Comparison of ENCODE assay signal across 18 cellular contexts in the genomic region with DNA sequence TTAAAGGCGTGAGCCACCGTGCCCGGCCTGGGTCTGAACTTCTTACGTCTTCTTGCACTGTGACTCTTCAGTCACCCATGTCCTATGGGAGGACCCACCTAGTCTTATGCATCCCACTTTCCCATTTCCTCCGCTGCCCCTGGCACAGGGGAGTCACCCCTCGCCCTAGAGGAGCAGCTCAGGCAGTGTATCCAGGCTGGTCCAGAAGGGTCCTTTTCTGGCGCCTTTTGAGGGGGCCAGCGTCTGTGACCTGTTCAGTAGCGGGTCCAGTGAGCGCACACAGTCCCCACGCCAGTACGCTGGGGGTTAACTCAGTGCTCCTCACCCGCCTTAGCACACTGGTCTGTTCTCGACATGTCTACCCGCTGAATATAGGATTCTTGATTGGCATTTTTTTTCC. TPM values are rescaled to one million over a fixed set of nuclear protein-coding genes. Genes with fewer than 3 reads are reported as not detected.
A peak's percentile ranks its signal among the peaks of the same experiment; 100 is the strongest.
DNase-seq lines count a peak whose midpoint lies in the region; ATAC-seq and TF ChIP-seq lines count a peak whose summit lies in the region.
"Had no signal": no experiment of that assay in that cellular context is flagged by ENCODE, and none has a peak within 500 bp of the region (broad histone marks: within the 10 kb centered on the region; RNA-seq: fewer than 3 reads in every experiment).

No MANE protein-coding gene starts in this region.

- H3K9me3 ChIP-seq in Caco-2: no peaks in the 10 kb centered on the region
- H3K9me3 ChIP-seq: A549, BLaER1 had no signal

- peaks cover 5% of the 10 kb centered on the region for H3K36me3 Mint-ChIP-seq in activated CD4-positive, alpha-beta memory T cell treated with anti-CD3 and anti-CD28 coated beads, Interleukin-2, amount 10 ng/mL, durations not matched to agents 7 days and 5 days (ENCODE audit: low read depth)
- H3K36me3 Mint-ChIP-seq in activated CD4-positive, alpha-beta memory T cell treated with anti-CD3 and anti-CD28 coated beads for 36 hours: no peaks in the 10 kb centered on the region
- peaks cover 13% of the 10 kb centered on the region for H3K36me3 Mint-ChIP-seq in Caco-2 (ENCODE audit: insufficient read depth, unreplicated experiment)
- no peaks in the 10 kb centered on the region for H3K36me3 Mint-ChIP-seq in activated naive CD8-positive, alpha-beta T cell treated with anti-CD3 and anti-CD28 coated beads, Interleukin-2, amount 50 U/mL, for 24 hours (ENCODE audit: low read depth)
- no peaks in the 10 kb centered on the region for H3K36me3 Mint-ChIP-seq in natural killer cell treated with Interleukin-12 subunit alpha and Interleukin-12 subunit beta and Interleukin-15 and Interleukin-18, amount 100 ng/mL, for 72 hours

- H3K9me3 Mint-ChIP-seq in activated CD4-positive, alpha-beta memory T cell treated with anti-CD3 and anti-CD28 coated beads, Interleukin-2, amount 10 ng/mL, durations not matched to agents 7 days and 5 days: no peaks in the 10 kb centered on the region
- no peaks in the 10 kb centered on the region for H3K9me3 Mint-ChIP-seq in activated CD4-positive, alpha-beta memory T cell treated with anti-CD3 and anti-CD28 coated beads for 36 hours
- no peaks in the 10 kb centered on the region for H3K9me3 Mint-ChIP-seq in Caco-2 (ENCODE audit: unreplicated experiment)
- no peaks in the 10 kb centered on the region for H3K9me3 Mint-ChIP-seq in activated naive CD8-positive, alpha-beta T cell treated with anti-CD3 and anti-CD28 coated beads, Interleukin-2, amount 50 U/mL, for 24 hours
- H3K9me3 Mint-ChIP-seq in natural killer cell treated with Interleukin-12 subunit alpha and Interleukin-12 subunit beta and Interleukin-15 and Interleukin-18, amount 100 ng/mL, for 72 hours: no peaks in the 10 kb centered on the region

- no peaks in the 10 kb centered on the region for H3K36me3 ChIP-seq in Caco-2 (ENCODE audit: control insufficient read depth, insufficient read depth, low read length)
- H3K36me3 ChIP-seq: BLaER1 had no signal

- H3K27me3 ChIP-seq in Caco-2 (replicated peaks; ENCODE audit: control insufficient read depth, insufficient read depth, low read length) (no peaks in the 10 kb centered on the region), foreskin keratinocyte (no peaks in the 10 kb centered on the region)
- H3K27me3 ChIP-seq: BLaER1 had no signal

- BruUV-seq in Caco-2 (replicated peaks; lab: Mats Ljungman, UMichigan): no TSS peak

- POLR2A ChIA-PET in activated CD4-positive, alpha-beta memory T cell treated with anti-CD3 and anti-CD28 coated beads, Interleukin-2, amount 10 ng/mL, durations not matched to agents 7 days and 5 days (lab: Charles Lee): no interaction called here
- POLR2A ChIA-PET in activated CD4-positive, alpha-beta memory T cell treated with anti-CD3 and anti-CD28 coated beads for 36 hours (lab: Charles Lee): no interaction called here
- POLR2A ChIA-PET in Caco-2 (lab: Charles Lee): no interaction called here

- no peak for ATAC-seq in activated naive CD8-positive, alpha-beta T cell treated with anti-CD3 and anti-CD28 coated beads, Interleukin-2, amount 50 U/mL, for 24 hours
- ATAC-seq in natural killer cell treated with Interleukin-12 subunit alpha and Interleukin-12 subunit beta and Interleukin-15 and Interleukin-18, amount 100 ng/mL, for 72 hours: no peak
- ATAC-seq in GM19351 (IDR thresholded peaks at IDR 0.05; ENCODE audit: unreplicated experiment): no peak
- no peak for ATAC-seq in foreskin keratinocyte
- ATAC-seq: A549, sciatic nerve had no signal

- H3K27ac Mint-ChIP-seq in activated CD4-positive, alpha-beta memory T cell treated with anti-CD3 and anti-CD28 coated beads, Interleukin-2, amount 10 ng/mL, durations not matched to agents 7 days and 5 days: no peak overlapping the region
- no peak overlapping the region for H3K27ac Mint-ChIP-seq in activated CD4-positive, alpha-beta memory T cell treated with anti-CD3 and anti-CD28 coated beads for 36 hours
- H3K27ac Mint-ChIP-seq in Caco-2 (ENCODE audit: unreplicated experiment): no peak overlapping the region
- H3K27ac Mint-ChIP-seq in activated naive CD8-positive, alpha-beta T cell treated with anti-CD3 and anti-CD28 coated beads, Interleukin-2, amount 50 U/mL, for 24 hours: no peak overlapping the region
- peak overlapping the region in 1 of 2 donors; percentile 1 for H3K27ac Mint-ChIP-seq in natural killer cell treated with Interleukin-12 subunit alpha and Interleukin-12 subunit beta and Interleukin-15 and Interleukin-18, amount 100 ng/mL, for 72 hours

- H3K27me3 Mint-ChIP-seq in activated CD4-positive, alpha-beta memory T cell treated with anti-CD3 and anti-CD28 coated beads, Interleukin-2, amount 10 ng/mL, durations not matched to agents 7 days and 5 days: no peaks in the 10 kb centered on the region
- no peaks in the 10 kb centered on the region for H3K27me3 Mint-ChIP-seq in activated CD4-positive, alpha-beta memory T cell treated with anti-CD3 and anti-CD28 coated beads for 36 hours
- no peaks in the 10 kb centered on the region for H3K27me3 Mint-ChIP-seq in Caco-2 (ENCODE audit: insufficient read depth, unreplicated experiment)
- H3K27me3 Mint-ChIP-seq in activated naive CD8-positive, alpha-beta T cell treated with anti-CD3 and anti-CD28 coated beads, Interleukin-2, amount 50 U/mL, for 24 hours: no peaks in the 10 kb centered on the region
- H3K27me3 Mint-ChIP-seq in natural killer cell treated with Interleukin-12 subunit alpha and Interleukin-12 subunit beta and Interleukin-15 and Interleukin-18, amount 100 ng/mL, for 72 hours: peaks cover 0 to 2% of the 10 kb centered on the region in 2 donors

- TF ChIP-seq CTCF in Caco-2 (IDR thresholded peaks at IDR 0.05; ENCODE audit: insufficient read depth in 1 of 2, low read depth in 1 of 2, low read length in 1 of 2, severe bottlenecking in 1 of 2, unreplicated experiment in 1 of 2): no peak
- TF ChIP-seq CTCF in foreskin keratinocyte (conservative IDR thresholded peaks at IDR 0.05): no peak
- no peak for TF ChIP-seq CTCF in foreskin fibroblast (IDR thresholded peaks at IDR 0.05; ENCODE audit: low read depth, low read length)

- no peak overlapping the region for H3K4me3 ChIP-seq in Caco-2 (ENCODE audit: low read depth, low read length)
- no peak overlapping the region for H3K4me3 ChIP-seq in foreskin fibroblast (ENCODE audit: low read depth in 1 of 2, low read length in 2 of 2)
- H3K4me3 ChIP-seq: A549, BLaER1 had no signal

- peaks cover 7% of the 10 kb centered on the region for H3K4me1 ChIP-seq in Caco-2
- H3K4me1 ChIP-seq in foreskin keratinocyte: peaks cover 3% of the 10 kb centered on the region

- no peak overlapping the region for H3K27ac ChIP-seq in foreskin keratinocyte
- H3K27ac ChIP-seq: A549, BLaER1 had no signal

- CTCF ChIA-PET in activated CD4-positive, alpha-beta memory T cell treated with anti-CD3 and anti-CD28 coated beads, Interleukin-2, amount 10 ng/mL, durations not matched to agents 7 days and 5 days (lab: Charles Lee): no interaction called here
- CTCF ChIA-PET in activated CD4-positive, alpha-beta memory T cell treated with anti-CD3 and anti-CD28 coated beads for 36 hours (lab: Charles Lee): no interaction called here
- CTCF ChIA-PET in Caco-2 (lab: Charles Lee): no interaction called here

- DNase-seq in activated CD4-positive, alpha-beta memory T cell treated with anti-CD3 and anti-CD28 coated beads, Interleukin-2, amount 10 ng/mL, durations not matched to agents 7 days and 5 days: no peak
- no peak for DNase-seq in activated CD4-positive, alpha-beta memory T cell treated with anti-CD3 and anti-CD28 coated beads for 36 hours
- DNase-seq in Caco-2 (no peak), foreskin keratinocyte (no peak), foreskin fibroblast (no peak)
- no peak for DNase-seq in activated naive CD8-positive, alpha-beta T cell treated with anti-CD3 and anti-CD28 coated beads, Interleukin-2, amount 50 U/mL, for 24 hours
- no peak for DNase-seq in natural killer cell treated with Interleukin-12 subunit alpha and Interleukin-12 subunit beta and Interleukin-15 and Interleukin-18, amount 100 ng/mL, for 72 hours (ENCODE audit: low spot score)
- DNase-seq: activated CD4-positive, alpha-beta T cell treated with anti-CD3 and anti-CD28 coated beads for 4 hours; anterior cingulate cortex; central memory CD4-positive, alpha-beta T cell; foreskin melanocyte; hypothalamus; KBM-7; NCI-H1694 had no signal

- H3K4me1 Mint-ChIP-seq in activated CD4-positive, alpha-beta memory T cell treated with anti-CD3 and anti-CD28 coated beads, Interleukin-2, amount 10 ng/mL, durations not matched to agents 7 days and 5 days: peaks cover 23% of the 10 kb centered on the region
- H3K4me1 Mint-ChIP-seq in activated CD4-positive, alpha-beta memory T cell treated with anti-CD3 and anti-CD28 coated beads for 36 hours (ENCODE audit: low read depth): peaks cover 28% of the 10 kb centered on the region
- peaks cover 6% of the 10 kb centered on the region for H3K4me1 Mint-ChIP-seq in Caco-2 (ENCODE audit: low read depth, unreplicated experiment)
- H3K4me1 Mint-ChIP-seq in activated naive CD8-positive, alpha-beta T cell treated with anti-CD3 and anti-CD28 coated beads, Interleukin-2, amount 50 U/mL, for 24 hours: peaks cover 38% of the 10 kb centered on the region
- peaks cover 15 to 16% of the 10 kb centered on the region in 2 donors for H3K4me1 Mint-ChIP-seq in natural killer cell treated with Interleukin-12 subunit alpha and Interleukin-12 subunit beta and Interleukin-15 and Interleukin-18, amount 100 ng/mL, for 72 hours (ENCODE audit: low read depth in 2 of 2)

- H3K4me3 Mint-ChIP-seq in activated CD4-positive, alpha-beta memory T cell treated with anti-CD3 and anti-CD28 coated beads, Interleukin-2, amount 10 ng/mL, durations not matched to agents 7 days and 5 days: peak overlapping the region; percentile 25
- H3K4me3 Mint-ChIP-seq in activated CD4-positive, alpha-beta memory T cell treated with anti-CD3 and anti-CD28 coated beads for 36 hours: no peak overlapping the region
- H3K4me3 Mint-ChIP-seq in Caco-2 (ENCODE audit: unreplicated experiment): peak overlapping the region; percentile 5
- H3K4me3 Mint-ChIP-seq in activated naive CD8-positive, alpha-beta T cell treated with anti-CD3 and anti-CD28 coated beads, Interleukin-2, amount 50 U/mL, for 24 hours: peak overlapping the region; percentile 31
- H3K4me3 Mint-ChIP-seq in natural killer cell treated with Interleukin-12 subunit alpha and Interleukin-12 subunit beta and Interleukin-15 and Interleukin-18, amount 100 ng/mL, for 72 hours: peak overlapping the region; percentile 5

- intact Hi-C loops in activated CD4-positive, alpha-beta memory T cell treated with anti-CD3 and anti-CD28 coated beads for 36 hours (cut with micrococcal nuclease): loop anchor here (5.0 to 10.0 kb wide), 3 partner anchors 66 to 979 kb away; partner anchors contain the start of genes GGACT and GPR183
- intact Hi-C loops in Caco-2 (cut with micrococcal nuclease; ENCODE audit: unreplicated experiment): no loop called here

RNA-seq across cellular contexts. Expression of gene CLYBL, which starts 1.9 kb away (rescaled TPM):
- 1 to 10 TPM; 4.2 to 4.9 TPM for total RNA-seq in activated CD4-positive, alpha-beta memory T cell treated with anti-CD3 and anti-CD28 coated beads, Interleukin-2, amount 10 ng/mL, durations not matched to agents 7 days and 5 days
- total RNA-seq in activated CD4-positive, alpha-beta memory T cell treated with anti-CD3 and anti-CD28 coated beads for 36 hours: 1 to 10 TPM; 5.4 TPM
- total RNA-seq in Caco-2 (2022) (2.1 and 2.6 TPM in 2 replicates), foreskin keratinocyte (1.3 and 1.5 TPM in 2 replicates)
- 1 to 10 TPM; 2.3 to 3.1 TPM for total RNA-seq in natural killer cell treated with Interleukin-12 subunit alpha and Interleukin-12 subunit beta and Interleukin-15 and Interleukin-18, amount 100 ng/mL, for 72 hours
- polyA plus RNA-seq in foreskin keratinocyte: 1.3 and 1.9 TPM in 2 replicates
